ENCODE assay signal across 1 cellular context in the genomic region with DNA sequence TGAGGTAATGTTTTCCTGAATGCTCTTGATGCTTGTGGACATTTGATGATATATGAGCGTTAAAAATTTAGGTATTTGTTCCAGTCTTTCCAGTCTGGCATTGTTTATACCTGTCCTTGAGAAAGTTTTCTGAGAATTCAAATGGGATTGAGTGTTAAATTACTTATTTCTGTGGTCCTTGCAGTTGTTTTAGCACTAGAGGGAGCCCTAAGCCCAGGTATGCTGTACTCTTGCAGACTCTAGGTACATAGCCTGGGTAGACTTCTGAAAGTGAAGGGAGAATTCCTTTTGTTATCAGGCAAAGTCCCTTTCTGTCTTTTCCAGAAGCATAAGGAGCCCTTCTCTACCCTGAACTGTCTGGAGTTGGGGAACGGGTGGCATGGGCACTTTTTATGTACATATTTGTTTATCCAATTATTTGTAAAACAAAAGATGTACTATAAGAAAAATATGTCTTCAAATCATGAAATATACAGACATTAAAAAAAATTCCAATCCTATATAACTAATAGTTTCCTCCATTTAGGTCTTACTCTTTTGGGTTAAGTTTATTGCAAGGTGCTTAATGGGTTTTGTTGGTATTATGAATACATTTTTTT.
TF ChIP-seq lines count a peak whose summit lies in the region.

No MANE protein-coding gene starts in this region.

TF ChIP-seq in GM23338, 12 proteins besides CTCF, POLR2A, EP300 and RAD21 (continued from another document):
- TF ChIP-seq, protein P1, sequence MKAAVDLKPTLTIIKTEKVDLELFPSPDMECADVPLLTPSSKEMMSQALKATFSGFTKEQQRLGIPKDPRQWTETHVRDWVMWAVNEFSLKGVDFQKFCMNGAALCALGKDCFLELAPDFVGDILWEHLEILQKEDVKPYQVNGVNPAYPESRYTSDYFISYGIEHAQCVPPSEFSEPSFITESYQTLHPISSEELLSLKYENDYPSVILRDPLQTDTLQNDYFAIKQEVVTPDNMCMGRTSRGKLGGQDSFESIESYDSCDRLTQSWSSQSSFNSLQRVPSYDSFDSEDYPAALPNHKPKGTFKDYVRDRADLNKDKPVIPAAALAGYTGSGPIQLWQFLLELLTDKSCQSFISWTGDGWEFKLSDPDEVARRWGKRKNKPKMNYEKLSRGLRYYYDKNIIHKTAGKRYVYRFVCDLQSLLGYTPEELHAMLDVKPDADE (IDR thresholded peaks at IDR 0.05): no peak
- TF ChIP-seq, protein P2, sequence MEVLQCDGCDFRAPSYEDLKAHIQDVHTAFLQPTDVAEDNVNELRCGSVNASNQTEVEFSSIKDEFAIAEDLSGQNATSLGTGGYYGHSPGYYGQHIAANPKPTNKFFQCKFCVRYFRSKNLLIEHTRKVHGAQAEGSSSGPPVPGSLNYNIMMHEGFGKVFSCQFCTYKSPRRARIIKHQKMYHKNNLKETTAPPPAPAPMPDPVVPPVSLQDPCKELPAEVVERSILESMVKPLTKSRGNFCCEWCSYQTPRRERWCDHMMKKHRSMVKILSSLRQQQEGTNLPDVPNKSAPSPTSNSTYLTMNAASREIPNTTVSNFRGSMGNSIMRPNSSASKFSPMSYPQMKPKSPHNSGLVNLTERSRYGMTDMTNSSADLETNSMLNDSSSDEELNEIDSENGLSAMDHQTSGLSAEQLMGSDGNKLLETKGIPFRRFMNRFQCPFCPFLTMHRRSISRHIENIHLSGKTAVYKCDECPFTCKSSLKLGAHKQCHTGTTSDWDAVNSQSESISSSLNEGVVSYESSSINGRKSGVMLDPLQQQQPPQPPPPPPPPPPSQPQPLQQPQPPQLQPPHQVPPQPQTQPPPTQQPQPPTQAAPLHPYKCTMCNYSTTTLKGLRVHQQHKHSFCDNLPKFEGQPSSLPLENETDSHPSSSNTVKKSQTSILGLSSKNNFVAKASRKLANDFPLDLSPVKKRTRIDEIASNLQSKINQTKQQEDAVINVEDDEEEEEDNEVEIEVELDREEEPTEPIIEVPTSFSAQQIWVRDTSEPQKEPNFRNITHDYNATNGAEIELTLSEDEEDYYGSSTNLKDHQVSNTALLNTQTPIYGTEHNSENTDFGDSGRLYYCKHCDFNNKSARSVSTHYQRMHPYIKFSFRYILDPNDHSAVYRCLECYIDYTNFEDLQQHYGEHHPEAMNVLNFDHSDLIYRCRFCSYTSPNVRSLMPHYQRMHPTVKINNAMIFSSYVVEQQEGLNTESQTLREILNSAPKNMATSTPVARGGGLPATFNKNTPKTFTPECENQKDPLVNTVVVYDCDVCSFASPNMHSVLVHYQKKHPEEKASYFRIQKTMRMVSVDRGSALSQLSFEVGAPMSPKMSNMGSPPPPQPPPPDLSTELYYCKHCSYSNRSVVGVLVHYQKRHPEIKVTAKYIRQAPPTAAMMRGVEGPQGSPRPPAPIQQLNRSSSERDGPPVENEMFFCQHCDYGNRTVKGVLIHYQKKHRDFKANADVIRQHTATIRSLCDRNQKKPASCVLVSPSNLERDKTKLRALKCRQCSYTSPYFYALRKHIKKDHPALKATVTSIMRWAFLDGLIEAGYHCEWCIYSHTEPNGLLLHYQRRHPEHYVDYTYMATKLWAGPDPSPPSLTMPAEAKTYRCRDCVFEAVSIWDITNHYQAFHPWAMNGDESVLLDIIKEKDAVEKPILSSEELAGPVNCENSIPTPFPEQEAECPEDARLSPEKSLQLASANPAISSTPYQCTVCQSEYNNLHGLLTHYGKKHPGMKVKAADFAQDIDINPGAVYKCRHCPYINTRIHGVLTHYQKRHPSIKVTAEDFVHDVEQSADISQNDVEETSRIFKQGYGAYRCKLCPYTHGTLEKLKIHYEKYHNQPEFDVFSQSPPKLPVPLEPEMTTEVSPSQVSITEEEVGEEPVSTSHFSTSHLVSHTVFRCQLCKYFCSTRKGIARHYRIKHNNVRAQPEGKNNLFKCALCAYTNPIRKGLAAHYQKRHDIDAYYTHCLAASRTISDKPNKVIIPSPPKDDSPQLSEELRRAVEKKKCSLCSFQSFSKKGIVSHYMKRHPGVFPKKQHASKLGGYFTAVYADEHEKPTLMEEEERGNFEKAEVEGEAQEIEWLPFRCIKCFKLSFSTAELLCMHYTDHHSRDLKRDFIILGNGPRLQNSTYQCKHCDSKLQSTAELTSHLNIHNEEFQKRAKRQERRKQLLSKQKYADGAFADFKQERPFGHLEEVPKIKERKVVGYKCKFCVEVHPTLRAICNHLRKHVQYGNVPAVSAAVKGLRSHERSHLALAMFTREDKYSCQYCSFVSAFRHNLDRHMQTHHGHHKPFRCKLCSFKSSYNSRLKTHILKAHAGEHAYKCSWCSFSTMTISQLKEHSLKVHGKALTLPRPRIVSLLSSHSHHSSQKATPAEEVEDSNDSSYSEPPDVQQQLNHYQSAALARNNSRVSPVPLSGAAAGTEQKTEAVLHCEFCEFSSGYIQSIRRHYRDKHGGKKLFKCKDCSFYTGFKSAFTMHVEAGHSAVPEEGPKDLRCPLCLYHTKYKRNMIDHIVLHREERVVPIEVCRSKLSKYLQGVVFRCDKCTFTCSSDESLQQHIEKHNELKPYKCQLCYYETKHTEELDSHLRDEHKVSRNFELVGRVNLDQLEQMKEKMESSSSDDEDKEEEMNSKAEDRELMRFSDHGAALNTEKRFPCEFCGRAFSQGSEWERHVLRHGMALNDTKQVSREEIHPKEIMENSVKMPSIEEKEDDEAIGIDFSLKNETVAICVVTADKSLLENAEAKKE (CRISPR knock-in tag; IDR thresholded peaks at IDR 0.05): no peak
